Comparison of ENCODE assay signal across 28 cellular contexts in genomic region chr20:646868-647233, GRCh38. TPM values are rescaled to one million over a fixed set of nuclear protein-coding genes. Genes with fewer than 3 reads are reported as not detected.
DNase-seq lines count a peak whose midpoint lies in the region; ATAC-seq, FAIRE-seq and TF ChIP-seq lines count a peak whose summit lies in the region.
"Had no signal": no experiment of that assay in that cellular context is flagged by ENCODE, and none has a peak within 500 bp of the region (broad histone marks: within the 10 kb centered on the region; RNA-seq: fewer than 3 reads in every experiment).

No MANE protein-coding gene starts in this region.

- H3K27me3 Mint-ChIP-seq in activated CD8-positive, alpha-beta T cell treated with anti-CD3 and anti-CD28 coated beads, Interleukin-2, amount 10 ng/mL, durations not matched to agents 7 days and 5 days (ENCODE audit: low read depth): peaks cover 15% of the 10 kb centered on the region
- H3K27me3 Mint-ChIP-seq in activated T-cell treated with anti-CD3 and anti-CD28 coated beads, Interleukin-2, amount 50 U/mL, for 72 hours (ENCODE audit: low read depth): peaks cover 9% of the 10 kb centered on the region
- peaks cover 17 to 20% of the 10 kb centered on the region in 2 donors for H3K27me3 Mint-ChIP-seq in T-cell

- H3K36me3 ChIP-seq in HepG2 (replicated peaks in 1 of 2; ENCODE audit: control insufficient read depth in 1 of 2, insufficient read depth in 2 of 2, low read length in 2 of 2): peaks cover 11 to 34% of the 10 kb centered on the region in 2 experiments
- H3K36me3 ChIP-seq in right lobe of liver: peaks cover 0 to 31% (median 15%) of the 10 kb centered on the region in 4 donors
- peaks cover 18 to 42% of the 10 kb centered on the region in 2 experiments for H3K36me3 ChIP-seq in HCT116 (ENCODE audit: control insufficient read depth in 1 of 2, insufficient read depth in 2 of 2, low read length in 2 of 2)
- peaks cover 0 to 36% of the 10 kb centered on the region in 2 donors for H3K36me3 ChIP-seq in adrenal gland (replicated peaks in 1 of 2)
- peaks cover 0 to 42% of the 10 kb centered on the region in 2 donors for H3K36me3 ChIP-seq in gastrocnemius medialis
- H3K36me3 ChIP-seq: BE2C had no signal

- intact Hi-C loops in HepG2 (cut with micrococcal nuclease; ENCODE audit: unreplicated experiment) (loop anchor here (5.0 kb wide), 2 partner anchors 105 to 285 kb away; partner anchors contain the start of gene CSNK2A1), right lobe of liver (cut with DNase I) (no loop called here), HCT116 (cut with micrococcal nuclease) (no loop called here), adrenal gland (cut with DNase I) (loop anchor here in 1 of 2 donors (5.0 kb wide), 1 partner anchor 85 kb away; no protein-coding TSS in a partner anchor), gastrocnemius medialis (cut with DNase I; ENCODE audit: low total_unique reads) (no loop called here)

- peaks cover 7% of the 10 kb centered on the region for H4K20me1 ChIP-seq in HepG2 (ENCODE audit: insufficient read depth, low read length)
- peaks cover 3% of the 10 kb centered on the region; the same call in 1 of the 2 replicates for H4K20me1 ChIP-seq in HCT116 (ENCODE audit: insufficient read depth)

- TF ChIP-seq CTCF in HepG2 (CRISPR knock-in tag; IDR thresholded peaks at IDR 0.05) (no peak), right lobe of liver (IDR thresholded peaks at IDR 0.05) (no peak), HCT116 (IDR thresholded peaks at IDR 0.05 in 2 of 3, conservative IDR thresholded peaks at IDR 0.05 in 1 of 3; ENCODE audit: borderline replicate concordance in 1 of 3, insufficient read depth in 1 of 3, low read depth in 2 of 3, low read length in 2 of 3) (no peak), adrenal gland (IDR thresholded peaks at IDR 0.05) (no peak), gastrocnemius medialis (IDR thresholded peaks at IDR 0.05 in 4 of 5, conservative IDR thresholded peaks at IDR 0.05 in 1 of 5) (no peak)

- H3K27ac ChIP-seq in HepG2 (ENCODE audit: extremely low read length, insufficient read depth, low read length) (peak overlapping the region; percentile 52), right lobe of liver (no peak overlapping the region), HCT116 (ENCODE audit: low read depth, low read length) (no peak overlapping the region), adrenal gland (peak overlapping the region in 3 of 5 donors; percentile 19 to 42 (median 21)), gastrocnemius medialis (peak overlapping the region in 3 of 4 donors; percentile 23 to 49 (median 23))
- H3K27ac ChIP-seq: GM23248 had no signal

- ATAC-seq in HepG2 (no peak), right lobe of liver (no peak), HCT116 (no peak), gastrocnemius medialis (no peak), T-cell (replicated peaks in 1 of 4) (no peak)
- ATAC-seq in activated CD8-positive, alpha-beta T cell treated with anti-CD3 and anti-CD28 coated beads, Interleukin-2, amount 10 ng/mL, durations not matched to agents 7 days and 5 days: no peak
- no peak for ATAC-seq in activated T-cell treated with anti-CD3 and anti-CD28 coated beads, Interleukin-2, amount 50 U/mL, for 72 hours (replicated peaks in 1 of 2)

- CTCF ChIA-PET in HepG2 (lab: Yijun Ruan, JAX; ENCODE audit: low intra/inter-chr PET ratio, low total read pairs): interaction anchor here (3.0 kb wide), 1 partner anchor 85 kb away, joined by 36 read pairs; no protein-coding TSS in a partner anchor
- CTCF ChIA-PET in HCT116 (lab: Charles Lee): interaction anchor here (1.5 to 2.6 kb wide), 6 partner anchors 11 to 122 kb away, joined by 5 to 29 read pairs (median 8); partner anchors contain the start of genes CSNK2A1 and SLC52A3
- CTCF ChIA-PET in activated CD8-positive, alpha-beta T cell treated with anti-CD3 and anti-CD28 coated beads, Interleukin-2, amount 10 ng/mL, durations not matched to agents 7 days and 5 days (lab: Charles Lee): interaction anchor here (1.0 to 2.7 kb wide), 5 partner anchors 11 to 292 kb away, joined by 3 to 30 read pairs (median 6); no protein-coding TSS in a partner anchor
- CTCF ChIA-PET in T-cell (lab: Charles Lee): interaction anchor here in 1 of 2 donors (0.7 kb wide), 1 partner anchor 11 kb away, joined by 4 read pairs; no protein-coding TSS in a partner anchor

- H3K27me3 ChIP-seq in HepG2 (ENCODE audit: control insufficient read depth in 1 of 2, insufficient read depth in 2 of 2, low read length in 2 of 2) (no peaks in the 10 kb centered on the region), right lobe of liver (no peaks in the 10 kb centered on the region), HCT116 (ENCODE audit: insufficient read depth, low read length) (no peaks in the 10 kb centered on the region), adrenal gland (no peaks in the 10 kb centered on the region), gastrocnemius medialis (peaks cover 0 to 10% (median 2%) of the 10 kb centered on the region in 3 donors)
- H3K27me3 ChIP-seq: BE2C had no signal

- FAIRE-seq in HepG2 (lab: Jason Lieb, UNC): no peak
- FAIRE-seq: A204.1, D721Med, GM12878, GM19239, H1 had no signal

- H3K4me2 ChIP-seq in HepG2 (ENCODE audit: low read depth, low read length): peak overlapping the region; percentile 5; the same call in 1 of the 2 replicates
- H3K4me2 ChIP-seq in HCT116 (ENCODE audit: low read length): peak overlapping the region; percentile 14; the same call in 1 of the 2 replicates

- H3K79me2 ChIP-seq in HepG2 (ENCODE audit: insufficient read depth, low read length) (peaks cover 3% of the 10 kb centered on the region), HCT116 (ENCODE audit: insufficient read depth, low read length) (peaks cover 54% of the 10 kb centered on the region)

- no peak overlapping the region for H3K4me3 Mint-ChIP-seq in activated CD8-positive, alpha-beta T cell treated with anti-CD3 and anti-CD28 coated beads, Interleukin-2, amount 10 ng/mL, durations not matched to agents 7 days and 5 days
- no peak overlapping the region for H3K4me3 Mint-ChIP-seq in activated T-cell treated with anti-CD3 and anti-CD28 coated beads, Interleukin-2, amount 50 U/mL, for 72 hours
- no peak overlapping the region for H3K4me3 Mint-ChIP-seq in T-cell
- H3K4me3 Mint-ChIP-seq: CD14-positive monocyte; CD4-positive, alpha-beta T cell; HFFc6 had no signal

- WGBS in HepG2 (ENCODE audit: low lambda C conversion rate): 92% methylated on average over 2 of the region's 2 CpGs
- WGBS in right lobe of liver (ENCODE audit: insufficient coverage, low coverage, low lambda C conversion rate, missing lambda C conversion rate): 89% methylated on average over 2 of the region's 2 CpGs
- 71 to 83% (median 78%) methylated on average over 2 of the region's 2 CpGs for WGBS in adrenal gland, 4 donors

- peaks cover 49% of the 10 kb centered on the region for H3K4me1 ChIP-seq in HepG2 (ENCODE audit: insufficient read depth, low read length)
- H3K4me1 ChIP-seq in right lobe of liver: peaks cover 0 to 26% (median 5%) of the 10 kb centered on the region in 4 donors
- H3K4me1 ChIP-seq in HCT116 (ENCODE audit: control insufficient read depth in 1 of 2, insufficient read depth in 2 of 2, low read length in 2 of 2): peaks cover 17 to 42% of the 10 kb centered on the region in 2 experiments
- peaks cover 27 to 33% of the 10 kb centered on the region in 2 donors for H3K4me1 ChIP-seq in adrenal gland (replicated peaks in 1 of 2)
- peaks cover 3 to 19% of the 10 kb centered on the region in 2 donors for H3K4me1 ChIP-seq in gastrocnemius medialis
- H3K4me1 ChIP-seq: BE2C had no signal

- H3K4me3 ChIP-seq in HepG2 (replicated peaks in 1 of 3; ENCODE audit: insufficient read depth in 1 of 3, low read depth in 2 of 3, low read length in 3 of 3) (no peak overlapping the region), right lobe of liver (no peak overlapping the region), HCT116 (replicated peaks in 1 of 2; ENCODE audit: low read depth in 1 of 2, low read length in 2 of 2) (no peak overlapping the region), adrenal gland (no peak overlapping the region), gastrocnemius medialis (no peak overlapping the region)
- H3K4me3 ChIP-seq: BLaER1 treated with 17β-estradiol and CSF1 and Interleukin-3, amounts not matched to agents 10 nM and 100 nM; GM12878; GM23248 had no signal

- no peak overlapping the region for H3K9ac ChIP-seq in HepG2 (ENCODE audit: insufficient read depth, low read depth, low read length)
- H3K9ac ChIP-seq in HCT116 (ENCODE audit: low read length): no peak overlapping the region
- H3K9ac ChIP-seq: GM23248 had no signal

- TF ChIP-seq POLR2A in HepG2 (IDR thresholded peaks at IDR 0.05; ENCODE audit: insufficient read depth in 1 of 2, low read depth in 2 of 2, low read length in 2 of 2) (0 out of 4 replicates have a peak, but pooled peaks of 1 of the 2 experiments have one; percentile 10), right lobe of liver (IDR thresholded peaks at IDR 0.05) (no peak), HCT116 (IDR thresholded peaks at IDR 0.05; ENCODE audit: borderline replicate concordance, extremely low read depth, insufficient read depth, insufficient read length) (no peak), adrenal gland (IDR thresholded peaks at IDR 0.05) (no peak), gastrocnemius medialis (IDR thresholded peaks at IDR 0.05) (no peak)

- no peak overlapping the region for H3K27ac Mint-ChIP-seq in activated CD8-positive, alpha-beta T cell treated with anti-CD3 and anti-CD28 coated beads, Interleukin-2, amount 10 ng/mL, durations not matched to agents 7 days and 5 days
- no peak overlapping the region for H3K27ac Mint-ChIP-seq in activated T-cell treated with anti-CD3 and anti-CD28 coated beads, Interleukin-2, amount 50 U/mL, for 72 hours
- H3K27ac Mint-ChIP-seq in T-cell: no peak overlapping the region
- H3K27ac Mint-ChIP-seq: CD4-positive, alpha-beta T cell; HFFc6 had no signal

- H2AFZ ChIP-seq in HepG2 (ENCODE audit: low read length) (no peak overlapping the region), HCT116 (ENCODE audit: low read depth, low read length, poor library complexity, severe bottlenecking) (no peak overlapping the region)
- H2AFZ ChIP-seq: GM23248 had no signal

- no peak; the same call in 1 of the 2 replicates for TF ChIP-seq RAD21 in HepG2 (CRISPR knock-in tag; IDR thresholded peaks at IDR 0.05)
- no peak for TF ChIP-seq RAD21 in HCT116 (IDR thresholded peaks at IDR 0.05; ENCODE audit: low read depth)

- peaks cover 13% of the 10 kb centered on the region for H3K36me3 Mint-ChIP-seq in activated CD8-positive, alpha-beta T cell treated with anti-CD3 and anti-CD28 coated beads, Interleukin-2, amount 10 ng/mL, durations not matched to agents 7 days and 5 days (ENCODE audit: low read depth)
- peaks cover 2 to 5% of the 10 kb centered on the region in 2 donors for H3K36me3 Mint-ChIP-seq in activated T-cell treated with anti-CD3 and anti-CD28 coated beads, Interleukin-2, amount 50 U/mL, for 72 hours (ENCODE audit: insufficient read depth in 2 of 2)
- peaks cover 15% of the 10 kb centered on the region for H3K36me3 Mint-ChIP-seq in T-cell

- TF ChIP-seq EP300 in HepG2 (IDR thresholded peaks at IDR 0.05; ENCODE audit: low read depth in 2 of 2, low read length in 2 of 2) (no peak), HepG2 (CRISPR knock-in tag; IDR thresholded peaks at IDR 0.05; ENCODE audit: borderline replicate concordance) (no peak)

- in situ Hi-C loops in HepG2 (cut with HindIII; ENCODE audit: extremely low pct_ligation_motif_present, low pct_unique_long_range_greater_than_20kb): loop anchor here (5.0 to 10.0 kb wide), 2 partner anchors 85 to 292 kb away; no protein-coding TSS in a partner anchor
- in situ Hi-C loops in gastrocnemius medialis (cut with MboI; ENCODE audit: low sequenced_read_pairs in 4 of 4): loop anchor here in 3 of 4 donors (10.0 kb wide), 2 partner anchors 82 to 292 kb away; no protein-coding TSS in a partner anchor

- no peaks in the 10 kb centered on the region for H3K9me3 ChIP-seq in HepG2 (ENCODE audit: low read length)
- H3K9me3 ChIP-seq in right lobe of liver: no peaks in the 10 kb centered on the region
- H3K9me3 ChIP-seq in HCT116 (ENCODE audit: control insufficient read depth in 1 of 2, insufficient read depth in 1 of 2, low read depth in 1 of 2, low read length in 2 of 2): peaks cover 4 to 17% of the 10 kb centered on the region in 2 experiments; a peak in 2 of 4 replicates
- H3K9me3 ChIP-seq in adrenal gland (replicated peaks in 1 of 3): no peaks in the 10 kb centered on the region
- no peaks in the 10 kb centered on the region for H3K9me3 ChIP-seq in gastrocnemius medialis
- H3K9me3 ChIP-seq: BE2C had no signal

- RAD21 ChIA-PET in HCT116 (lab: Charles Lee; ENCODE audit: low non-redundant PET in 1 of 2, low total read pairs in 2 of 2, uncharacterized antibody in 2 of 2, unreplicated experiment in 2 of 2): no interaction called here

- BruUV-seq in HepG2 (replicated peaks; lab: Mats Ljungman, UMichigan) (no TSS peak), HCT116 (replicated peaks; lab: Mats Ljungman, UMichigan) (no TSS peak)

- H3K9me2 ChIP-seq in HCT116 (ENCODE audit: insufficient read depth): no peaks in the 10 kb centered on the region

- POLR2A ChIA-PET in HepG2 (lab: Yijun Ruan, JAX): interaction anchor here (0.7 to 2.6 kb wide), 7 partner anchors 28 to 285 kb away, joined by 3 to 19 read pairs (median 4); partner anchors contain the start of genes CSNK2A1, RBCK1 and SCRT2
- POLR2A ChIA-PET in HCT116 (lab: Charles Lee): interaction anchor here (0.6 to 1.8 kb wide), 2 partner anchors 281 to 284 kb away, joined by 3 to 6 read pairs; no protein-coding TSS in a partner anchor
- POLR2A ChIA-PET in activated CD8-positive, alpha-beta T cell treated with anti-CD3 and anti-CD28 coated beads, Interleukin-2, amount 10 ng/mL, durations not matched to agents 7 days and 5 days (lab: Charles Lee): interaction anchor here (0.6 kb wide), 1 partner anchor 1820 kb away, joined by 3 read pairs; no protein-coding TSS in a partner anchor
- POLR2A ChIA-PET in T-cell (lab: Charles Lee): no interaction called here

- no peaks in the 10 kb centered on the region for H3K9me3 Mint-ChIP-seq in activated CD8-positive, alpha-beta T cell treated with anti-CD3 and anti-CD28 coated beads, Interleukin-2, amount 10 ng/mL, durations not matched to agents 7 days and 5 days (ENCODE audit: insufficient read depth)
- no peaks in the 10 kb centered on the region for H3K9me3 Mint-ChIP-seq in activated T-cell treated with anti-CD3 and anti-CD28 coated beads, Interleukin-2, amount 50 U/mL, for 72 hours
- H3K9me3 Mint-ChIP-seq in T-cell: no peaks in the 10 kb centered on the region
- H3K9me3 Mint-ChIP-seq: CD4-positive, alpha-beta T cell; CD8-positive, alpha-beta memory T cell; HFFc6 had no signal

- H3K4me1 Mint-ChIP-seq in activated CD8-positive, alpha-beta T cell treated with anti-CD3 and anti-CD28 coated beads, Interleukin-2, amount 10 ng/mL, durations not matched to agents 7 days and 5 days (ENCODE audit: low read depth): peaks cover 11% of the 10 kb centered on the region
- peaks cover 8% of the 10 kb centered on the region for H3K4me1 Mint-ChIP-seq in activated T-cell treated with anti-CD3 and anti-CD28 coated beads, Interleukin-2, amount 50 U/mL, for 72 hours (ENCODE audit: low read depth)
- peaks cover 7 to 29% (median 16%) of the 10 kb centered on the region in 3 donors for H3K4me1 Mint-ChIP-seq in T-cell

- DNase-seq in HepG2 (ENCODE audit: low spot score) (no peak), right lobe of liver (no peak), HCT116 (ENCODE audit: low read depth, low spot score) (no peak), adrenal gland (no peak), gastrocnemius medialis (no peak), T-cell (no peak)
- no peak for DNase-seq in activated CD8-positive, alpha-beta T cell treated with anti-CD3 and anti-CD28 coated beads, Interleukin-2, amount 10 ng/mL, durations not matched to agents 7 days and 5 days
- no peak for DNase-seq in activated T-cell treated with anti-CD3 and anti-CD28 coated beads, Interleukin-2, amount 50 U/mL, for 72 hours
- DNase-seq: ACHN; AML-193; BE2C; CD4-positive, alpha-beta T cell; CD8-positive, alpha-beta memory T cell; DMS 273 treated with DMSO at 0.1 percent for 48 hours; DMS79; EL; GDM1; GM23248; H7; HCEC 1CT; HFFc6 had no signal

RNA-seq across cellular contexts. Expression of gene SRXN1, which starts 6.1 kb away (rescaled TPM):
- total RNA-seq in HepG2 (2016; rRNA removed; fragmentation: Illumina TruSeq; extraction: Trizol): 87.7 and 98.2 TPM in 2 replicates
- 26.2 and 26.7 TPM in 2 replicates for total RNA-seq in HepG2 (2016; cell fraction: cytosol; rRNA removed; fragmentation: Illumina TruSeq; extraction: Trizol; ENCODE audit: low read depth)
- total RNA-seq in HepG2 (2016; cell fraction: insoluble cytoplasmic fraction; rRNA removed; fragmentation: Illumina TruSeq; extraction: Trizol): 85.6 and 95.5 TPM in 2 replicates
- total RNA-seq in HepG2 (2016; cell fraction: membrane; rRNA removed; fragmentation: Illumina TruSeq; extraction: Trizol): 86.8 and 92.3 TPM in 2 replicates
- 37.3 and 40.4 TPM in 2 replicates for total RNA-seq in HepG2 (2016; cell fraction: nucleus; rRNA removed; fragmentation: Illumina TruSeq; extraction: Trizol)
- 29.9 and 41.3 TPM in 2 replicates for polyA plus RNA-seq in HepG2 (2011; rRNA removed)
- 26.1 and 37.8 TPM in 2 replicates for polyA plus RNA-seq in HepG2 (2011; cell fraction: cytosol; rRNA removed)
- 10.4 and 16.8 TPM in 2 replicates for polyA plus RNA-seq in HepG2 (2011; cell fraction: nucleus; rRNA removed)
- 39.7 and 59.3 TPM in 2 replicates for polyA plus RNA-seq in HepG2 (2012)
- polyA plus RNA-seq in HepG2 (2016; cell fraction: cytosol; fragmentation: Illumina TruSeq; extraction: Trizol; ENCODE audit: low read depth): 18.8 and 21.5 TPM in 2 replicates
- polyA plus RNA-seq in HepG2 (2016; cell fraction: insoluble cytoplasmic fraction; fragmentation: Illumina TruSeq; extraction: Trizol; ENCODE audit: low read depth): 78.8 and 84.6 TPM in 2 replicates
- 49.8 and 51.3 TPM in 2 replicates for polyA plus RNA-seq in HepG2 (2016; cell fraction: membrane; fragmentation: Illumina TruSeq; extraction: Trizol; ENCODE audit: low read depth)
- 53.3 and 55.5 TPM in 2 replicates for polyA plus RNA-seq in HepG2 (2016; cell fraction: nucleus; fragmentation: Illumina TruSeq; extraction: Trizol; ENCODE audit: insufficient read depth, low read depth)
- 29.6 and 43.5 TPM in 2 replicates for polyA minus RNA-seq in HepG2 (2011; rRNA and poly(A)+ RNA removed; ENCODE audit: low replicate concordance)
- polyA minus RNA-seq in HepG2 (2011; cell fraction: cytosol; rRNA and poly(A)+ RNA removed): 17.1 and 26.2 TPM in 2 replicates
- polyA minus RNA-seq in HepG2 (2011; cell fraction: nucleus; rRNA and poly(A)+ RNA removed): 8.4 and 15.7 TPM in 2 replicates
- 100 to 1,000 TPM in 2 of 6 experiments, 10 to 100 TPM in 4; 14.4 to 166 (median 46.0) TPM for total RNA-seq in right lobe of liver
- 80.8 TPM for total RNA-seq in HCT116 (2021; ENCODE audit: unreplicated experiment)
- polyA plus RNA-seq in HCT116 (2012): 94.4 and 105 TPM in 2 replicates
- 100 to 1,000 TPM in 1 of 8 donors, 10 to 100 TPM in 7; 42.3 to 171 (median 67.6) TPM for total RNA-seq in adrenal gland
- polyA plus RNA-seq in adrenal gland: 100 to 1,000 TPM in 1 of 3 donors, 10 to 100 TPM in 2; 19.1 to 160 (median 24.9) TPM
- total RNA-seq in gastrocnemius medialis: 100 to 1,000 TPM in 3 of 4 donors, 10 to 100 TPM in 1; 87.9 to 170 (median 128) TPM
- total RNA-seq in activated CD8-positive, alpha-beta T cell treated with anti-CD3 and anti-CD28 coated beads, Interleukin-2, amount 10 ng/mL, durations not matched to agents 7 days and 5 days: 1 to 10 TPM; 8.9 to 9.3 TPM
- total RNA-seq in activated T-cell treated with anti-CD3 and anti-CD28 coated beads, Interleukin-2, amount 50 U/mL, for 72 hours: 1 to 10 TPM; 5.6 to 9.7 TPM
- total RNA-seq in T-cell: 10 to 100 TPM in 1 of 5 donors, 1 to 10 TPM in 4; 1.5 to 10.1 (median 7.3) TPM

RNA-seq across cellular contexts. Expression of gene SCRT2, which starts 28.8 kb away (rescaled TPM):
- total RNA-seq in HepG2 (2016; rRNA removed; fragmentation: Illumina TruSeq; extraction: Trizol): not detected in 2 replicates
- total RNA-seq in HepG2 (2016; cell fraction: cytosol; rRNA removed; fragmentation: Illumina TruSeq; extraction: Trizol; ENCODE audit: low read depth): not detected in 2 replicates
- not detected in 2 replicates for total RNA-seq in HepG2 (2016; cell fraction: insoluble cytoplasmic fraction; rRNA removed; fragmentation: Illumina TruSeq; extraction: Trizol)
- not detected in 2 replicates for total RNA-seq in HepG2 (2016; cell fraction: membrane; rRNA removed; fragmentation: Illumina TruSeq; extraction: Trizol)
- not detected in 2 replicates for total RNA-seq in HepG2 (2016; cell fraction: nucleus; rRNA removed; fragmentation: Illumina TruSeq; extraction: Trizol)
- polyA plus RNA-seq in HepG2 (2011; rRNA removed): not detected in 2 replicates
- not detected in 2 replicates for polyA plus RNA-seq in HepG2 (2011; cell fraction: cytosol; rRNA removed)
- not detected in 2 replicates for polyA plus RNA-seq in HepG2 (2011; cell fraction: nucleus; rRNA removed)
- not detected in 2 replicates for polyA plus RNA-seq in HepG2 (2012)
- polyA plus RNA-seq in HepG2 (2016; cell fraction: cytosol; fragmentation: Illumina TruSeq; extraction: Trizol; ENCODE audit: low read depth): not detected in 2 replicates
- not detected in 2 replicates for polyA plus RNA-seq in HepG2 (2016; cell fraction: insoluble cytoplasmic fraction; fragmentation: Illumina TruSeq; extraction: Trizol; ENCODE audit: low read depth)
- not detected in 2 replicates for polyA plus RNA-seq in HepG2 (2016; cell fraction: membrane; fragmentation: Illumina TruSeq; extraction: Trizol; ENCODE audit: low read depth)
- not detected in 2 replicates for polyA plus RNA-seq in HepG2 (2016; cell fraction: nucleus; fragmentation: Illumina TruSeq; extraction: Trizol; ENCODE audit: insufficient read depth, low read depth)
- polyA minus RNA-seq in HepG2 (2011; rRNA and poly(A)+ RNA removed; ENCODE audit: low replicate concordance): not detected in 2 replicates
- polyA minus RNA-seq in HepG2 (2011; cell fraction: cytosol; rRNA and poly(A)+ RNA removed): not detected in 2 replicates
- polyA minus RNA-seq in HepG2 (2011; cell fraction: nucleus; rRNA and poly(A)+ RNA removed): not detected in 2 replicates
- not detected for total RNA-seq in right lobe of liver
- not detected for total RNA-seq in HCT116 (2021; ENCODE audit: unreplicated experiment)
- polyA plus RNA-seq in HCT116 (2012): not detected in 2 replicates
- not detected for total RNA-seq in adrenal gland
- not detected for polyA plus RNA-seq in adrenal gland
- not detected for total RNA-seq in gastrocnemius medialis
- not detected for total RNA-seq in activated CD8-positive, alpha-beta T cell treated with anti-CD3 and anti-CD28 coated beads, Interleukin-2, amount 10 ng/mL, durations not matched to agents 7 days and 5 days
- total RNA-seq in activated T-cell treated with anti-CD3 and anti-CD28 coated beads, Interleukin-2, amount 50 U/mL, for 72 hours: not detected
- total RNA-seq in T-cell: not detected
- total RNA-seq: CD4-positive, alpha-beta T cell; CD8-positive, alpha-beta memory T cell; GM12878; GM23248; HFFc6 had no signal
- polyA plus RNA-seq: CD14-positive monocyte; CD8-positive, alpha-beta memory T cell; GM12878; GM23248 had no signal

RNA-seq across cellular contexts. Expression of gene TCF15, which starts 36.7 kb away (rescaled TPM):
- not detected in 2 replicates for total RNA-seq in HepG2 (2016; rRNA removed; fragmentation: Illumina TruSeq; extraction: Trizol)
- not detected in 2 replicates for total RNA-seq in HepG2 (2016; cell fraction: cytosol; rRNA removed; fragmentation: Illumina TruSeq; extraction: Trizol; ENCODE audit: low read depth)
- total RNA-seq in HepG2 (2016; cell fraction: insoluble cytoplasmic fraction; rRNA removed; fragmentation: Illumina TruSeq; extraction: Trizol): not detected in 2 replicates
- total RNA-seq in HepG2 (2016; cell fraction: membrane; rRNA removed; fragmentation: Illumina TruSeq; extraction: Trizol): not detected in 2 replicates
- not detected in 2 replicates for total RNA-seq in HepG2 (2016; cell fraction: nucleus; rRNA removed; fragmentation: Illumina TruSeq; extraction: Trizol)
- polyA plus RNA-seq in HepG2 (2011; rRNA removed): not detected in 2 replicates
- not detected in 2 replicates for polyA plus RNA-seq in HepG2 (2011; cell fraction: cytosol; rRNA removed)
- polyA plus RNA-seq in HepG2 (2011; cell fraction: nucleus; rRNA removed): not detected in 2 replicates
- not detected in 2 replicates for polyA plus RNA-seq in HepG2 (2012)
- polyA plus RNA-seq in HepG2 (2016; cell fraction: cytosol; fragmentation: Illumina TruSeq; extraction: Trizol; ENCODE audit: low read depth): not detected in 2 replicates
- polyA plus RNA-seq in HepG2 (2016; cell fraction: insoluble cytoplasmic fraction; fragmentation: Illumina TruSeq; extraction: Trizol; ENCODE audit: low read depth): not detected in 2 replicates
- not detected in 2 replicates for polyA plus RNA-seq in HepG2 (2016; cell fraction: membrane; fragmentation: Illumina TruSeq; extraction: Trizol; ENCODE audit: low read depth)
- polyA plus RNA-seq in HepG2 (2016; cell fraction: nucleus; fragmentation: Illumina TruSeq; extraction: Trizol; ENCODE audit: insufficient read depth, low read depth): not detected in 2 replicates
- polyA minus RNA-seq in HepG2 (2011; rRNA and poly(A)+ RNA removed; ENCODE audit: low replicate concordance): not detected in 2 replicates
- polyA minus RNA-seq in HepG2 (2011; cell fraction: cytosol; rRNA and poly(A)+ RNA removed): not detected in 2 replicates
- not detected in 2 replicates for polyA minus RNA-seq in HepG2 (2011; cell fraction: nucleus; rRNA and poly(A)+ RNA removed)
- total RNA-seq in right lobe of liver: under 1 TPM in 1 of 6 experiments, not detected in 5; 0.33 TPM
- total RNA-seq in HCT116 (2021; ENCODE audit: unreplicated experiment): not detected
- polyA plus RNA-seq in HCT116 (2012): not detected in 2 replicates
- total RNA-seq in adrenal gland: 1 to 10 TPM in 4 of 8 donors, under 1 TPM in 4; 0.37 to 2.2 (median 0.96) TPM
- polyA plus RNA-seq in adrenal gland: 1 to 10 TPM in 2 of 3 donors, under 1 TPM in 1; 0.31 to 3.0 (median 2.7) TPM
- 10 to 100 TPM in 1 of 4 donors, 1 to 10 TPM in 3; 3.6 to 10.7 (median 4.1) TPM for total RNA-seq in gastrocnemius medialis
- not detected for total RNA-seq in activated CD8-positive, alpha-beta T cell treated with anti-CD3 and anti-CD28 coated beads, Interleukin-2, amount 10 ng/mL, durations not matched to agents 7 days and 5 days
- total RNA-seq in activated T-cell treated with anti-CD3 and anti-CD28 coated beads, Interleukin-2, amount 50 U/mL, for 72 hours: not detected
- not detected for total RNA-seq in T-cell
- total RNA-seq: CD4-positive, alpha-beta T cell; CD8-positive, alpha-beta memory T cell; GM12878; GM23248; HFFc6 had no signal
- polyA plus RNA-seq: CD14-positive monocyte; CD8-positive, alpha-beta memory T cell; GM23248 had no signal

Comparison
In these comparisons a context has a peak if more than half of its experiments do, and no peak if none do; other contexts are left out.
1. H3K27ac ChIP-seq: peak in HepG2 (single experiment), adrenal gland (3 of 5) and gastrocnemius medialis (3 of 4); none in right lobe of liver (0 of 3) and HCT116 (single experiment).
2. POLR2A ChIA-PET loops: an anchor here in HepG2 (0.7 to 2.6 kb wide), HCT116 (0.6 to 1.8 kb wide) and activated CD8-positive, alpha-beta T cell treated with anti-CD3 and anti-CD28 coated beads, Interleukin-2, amount 10 ng/mL, durations not matched to agents 7 days and 5 days (0.6 kb wide); none called in T-cell.
3. Of the 20 proteins assayed by ChIP-seq in both HepG2 and HCT116: peak only in HepG2: none; only in HCT116: POLR2AphosphoS5; in both: none; in neither: 18; mixed calls (peak in some experiments, not most) for 1.